ENCODE assay signal across 11 cellular contexts in genomic region chr12:57148469-57149308, GRCh38. TPM values are rescaled to one million over a fixed set of nuclear protein-coding genes. Genes with fewer than 3 reads are reported as not detected.
DNase-seq lines count a peak whose midpoint lies in the region; ATAC-seq and TF ChIP-seq lines count a peak whose summit lies in the region.
"Had no signal": no experiment of that assay in that cellular context is flagged by ENCODE, and none has a peak within 500 bp of the region (broad histone marks: within the 10 kb centered on the region; RNA-seq: fewer than 3 reads in every experiment).

No MANE protein-coding gene starts in this region.

- H3K9ac ChIP-seq in subcutaneous abdominal adipose tissue (ENCODE audit: low read length in 5 of 5), result peak overlapping the region in 4 of 5 donors; percentile 60 to 76 (median 74)

- TF ChIP-seq POLR2A in body of pancreas (IDR thresholded peaks at IDR 0.05), result no peak

- H3K4me1 ChIP-seq in body of pancreas (peaks cover 4% of the 10 kb centered on the region), left lung (peaks cover 40 to 98% of the 10 kb centered on the region in 2 donors), subcutaneous abdominal adipose tissue (ENCODE audit: control insufficient read depth in 5 of 5, insufficient read depth in 5 of 5, low read length in 5 of 5) (peaks cover 53 to 99% (median 92%) of the 10 kb centered on the region in 5 donors)

- H3K27me3 ChIP-seq in body of pancreas (no peaks in the 10 kb centered on the region), left lung (no peaks in the 10 kb centered on the region), subcutaneous abdominal adipose tissue (ENCODE audit: control insufficient read depth in 5 of 5, insufficient read depth in 4 of 5, low read length in 5 of 5) (no peaks in the 10 kb centered on the region)

- TF ChIP-seq CTCF in body of pancreas (IDR thresholded peaks at IDR 0.05) (no peak), left lung (IDR thresholded peaks at IDR 0.05) (no peak)

- intact Hi-C loops in body of pancreas (cut with DNase I), result no loop called here
- intact Hi-C loops in left lung (cut with DNase I), result no loop called here

- ATAC-seq in body of pancreas (no peak), left lung (peak; percentile 56), GM18907 (IDR thresholded peaks at IDR 0.05; ENCODE audit: unreplicated experiment) (no peak), HG03097 (IDR thresholded peaks at IDR 0.05; ENCODE audit: low FRiP score, unreplicated experiment) (no peak), GM18520 (IDR thresholded peaks at IDR 0.05; ENCODE audit: unreplicated experiment) (no peak)
- ATAC-seq: activated T-helper 17 cell treated with anti-CD3 and anti-CD28 coated beads, Interleukin-2, amount 50 U/mL, for 72 hours had no signal

- H3K4me3 ChIP-seq in body of pancreas, result no peak overlapping the region
- no peak overlapping the region for H3K4me3 ChIP-seq in left lung
- peak overlapping the region in 4 of 5 donors; percentile 3 to 46 (median 28) for H3K4me3 ChIP-seq in subcutaneous abdominal adipose tissue (ENCODE audit: low read depth in 1 of 5, low read length in 5 of 5)

- peaks cover 0 to 3% of the 10 kb centered on the region in 2 donors for H3K36me3 ChIP-seq in body of pancreas (replicated peaks in 1 of 2; ENCODE audit: insufficient read depth in 1 of 2, low read depth in 2 of 2)
- H3K36me3 ChIP-seq in left lung, result peaks cover 0 to 41% of the 10 kb centered on the region in 2 donors
- peaks cover 4 to 68% (median 39%) of the 10 kb centered on the region in 5 donors for H3K36me3 ChIP-seq in subcutaneous abdominal adipose tissue (ENCODE audit: control insufficient read depth in 5 of 5, insufficient read depth in 5 of 5, low read length in 5 of 5)

- H3K27ac ChIP-seq in body of pancreas (peak overlapping the region in 2 of 4 donors; percentile 58 to 69), left lung (peak overlapping the region; percentile 73 to 76), subcutaneous abdominal adipose tissue (ENCODE audit: low read depth, low read length) (peak overlapping the region; percentile 93)

- peak; percentile 92 for DNase-seq in HCEC 1CT
- DNase-seq in body of pancreas, result peak in 3 of 4 donors; percentile 32 to 64 (median 39)
- DNase-seq in left lung, result peak in 1 of 2 donors; percentile 79
- no peak for DNase-seq in amniotic stem cell (lab: John Stamatoyannopoulos, UW)
- DNase-seq: stimulated activated CD4-positive, alpha-beta T cell treated with anti-CD3 and anti-CD28 coated beads, Interleukin-15, amount 100 ng/mL, for 24 hours had no signal

- H3K9me3 ChIP-seq in body of pancreas, result no peaks in the 10 kb centered on the region
- no peaks in the 10 kb centered on the region for H3K9me3 ChIP-seq in left lung
- no peaks in the 10 kb centered on the region for H3K9me3 ChIP-seq in subcutaneous abdominal adipose tissue (ENCODE audit: control insufficient read depth in 5 of 5, low read length in 5 of 5)

- WGBS in body of pancreas, 2 donors, result 73 to 83% methylated on average over 3 to 4 of the region's 4 CpGs

RNA-seq across cellular contexts. Expression of gene LRP1-AS, which starts 1.3 kb away (rescaled TPM):
- total RNA-seq in body of pancreas (not detected), left lung (not detected)
- total RNA-seq: activated T-helper 17 cell treated with anti-CD3 and anti-CD28 coated beads, Interleukin-2, amount 50 U/mL, for 72 hours; glomerular endothelial cell had no signal

RNA-seq across cellular contexts. Expression of gene LRP1, which starts 20.4 kb away (rescaled TPM):
- 100 to 1,000 TPM in 1 of 2 donors, 10 to 100 TPM in 1; 61.2 to 162 TPM for total RNA-seq in body of pancreas
- 100 to 1,000 TPM; 228 to 325 TPM for total RNA-seq in left lung

RNA-seq across cellular contexts. Expression of gene STAT6, which starts 37.5 kb away (rescaled TPM):
- total RNA-seq in body of pancreas (10 to 100 TPM; 52.7 to 82.4 TPM), left lung (100 to 1,000 TPM; 200 to 237 TPM)

RNA-seq across cellular contexts. Expression of gene NAB2, which starts 59.8 kb away (rescaled TPM):
- 1 to 10 TPM; 4.0 to 7.3 TPM for total RNA-seq in body of pancreas
- total RNA-seq in left lung, result 10 to 100 TPM; 28.4 to 40.1 TPM

Comparison
In these comparisons a context has a peak if more than half of its experiments do, and no peak if none do; other contexts are left out.
1. H3K4me3 ChIP-seq: peak in subcutaneous abdominal adipose tissue (4 of 5); none in body of pancreas (0 of 2) and left lung (0 of 2).